9 cellular contexts compared by ENCODE assay signal in the genomic region with DNA sequence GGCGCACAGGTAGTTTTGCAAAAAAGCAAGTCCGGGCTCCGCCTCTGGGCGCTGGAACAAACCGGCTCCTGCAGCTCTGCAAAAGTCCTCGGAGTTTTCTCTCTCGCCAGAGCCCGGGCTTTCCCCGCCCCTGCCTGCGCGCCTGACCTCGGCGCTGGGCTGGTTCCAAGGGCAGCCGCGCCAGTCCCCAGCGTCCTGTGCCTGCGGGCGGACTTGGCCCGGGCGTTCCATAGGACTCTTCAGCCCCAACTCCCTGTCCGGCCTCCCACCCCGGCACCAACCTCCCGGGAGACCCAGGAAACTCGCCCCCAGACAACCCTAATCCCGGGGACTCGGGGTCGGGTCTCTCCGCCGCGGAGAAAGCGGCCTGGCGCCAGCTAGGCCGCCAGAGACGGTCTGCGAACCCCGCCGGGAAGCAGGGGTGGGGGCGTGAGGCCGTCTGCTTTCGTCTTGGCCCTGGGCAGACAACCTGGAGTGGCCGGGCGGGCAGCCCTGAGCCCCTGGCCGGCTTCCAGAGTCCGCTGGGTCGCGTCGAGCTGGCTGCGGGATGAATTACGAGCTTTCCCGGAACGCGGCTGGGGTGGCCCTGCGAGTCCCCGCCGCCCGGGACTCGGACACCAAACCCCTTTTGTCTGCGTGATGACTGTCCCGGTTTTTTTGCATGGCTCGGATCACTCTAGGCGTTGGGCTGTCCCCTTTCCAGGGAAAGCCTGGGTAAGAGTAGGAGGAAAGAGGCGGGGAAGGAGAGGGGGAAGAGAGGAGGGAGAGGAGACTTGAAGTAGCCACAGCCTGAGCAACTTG. TPM values are rescaled to one million over a fixed set of nuclear protein-coding genes. Genes with fewer than 3 reads are reported as not detected.
DNase-seq lines count a peak whose midpoint lies in the region; ATAC-seq and TF ChIP-seq lines count a peak whose summit lies in the region.
"Had no signal": no experiment of that assay in that cellular context is flagged by ENCODE, and none has a peak within 500 bp of the region (broad histone marks: within the 10 kb centered on the region; RNA-seq: fewer than 3 reads in every experiment).

No MANE protein-coding gene starts in this region.

- H3K27me3 ChIP-seq in body of pancreas: no peaks in the 10 kb centered on the region
- peaks cover 7% of the 10 kb centered on the region for H3K27me3 ChIP-seq in skeletal muscle satellite cell (ENCODE audit: control insufficient read depth, insufficient read depth, low read length)

- no peaks in the 10 kb centered on the region for H3K36me3 ChIP-seq in body of pancreas (replicated peaks in 1 of 2; ENCODE audit: insufficient read depth in 1 of 2, low read depth in 2 of 2)
- H3K36me3 ChIP-seq in skeletal muscle satellite cell (ENCODE audit: insufficient read depth, low read length): no peaks in the 10 kb centered on the region

- H3K9ac ChIP-seq in skeletal muscle satellite cell (ENCODE audit: low read depth, low read length): peak overlapping the region; percentile 50

- DNase-seq in GM04504 (ENCODE audit: low read depth) (peak; percentile 42), body of pancreas (peak; percentile 80 to 86 (median 81)), iPS-NIHi7 (ENCODE audit: extremely low spot score) (peak; percentile 68), foreskin melanocyte (no peak), NCI-H1417 treated with DMSO at 0.1 percent for 48 hours (lab: John Stamatoyannopoulos, UW) (no peak), NK-92 (lab: John Stamatoyannopoulos, UW; ENCODE audit: unreplicated experiment) (no peak)
- DNase-seq: T-helper 17 cell had no signal

- 0 to 1% methylated on average over 2 to 34 of the region's 62 CpGs for WGBS in body of pancreas, 2 donors

- ATAC-seq in body of pancreas: peak; percentile 92
- no peak for ATAC-seq in HG02678 (IDR thresholded peaks at IDR 0.05; ENCODE audit: unreplicated experiment)
- ATAC-seq: T-helper 17 cell had no signal

- peak overlapping the region; percentile 68 for H3K4me2 ChIP-seq in skeletal muscle satellite cell (ENCODE audit: low read length)

- intact Hi-C loops in body of pancreas (cut with DNase I): no loop called here

- H3K4me3 ChIP-seq in body of pancreas (peak overlapping the region; percentile 15 to 41), skeletal muscle satellite cell (ENCODE audit: low read length) (peak overlapping the region; percentile 57)

- peak; percentile 26 to 82 (median 77) for TF ChIP-seq POLR2A in body of pancreas (IDR thresholded peaks at IDR 0.05)

- H3K4me1 ChIP-seq in body of pancreas (no peaks in the 10 kb centered on the region), skeletal muscle satellite cell (ENCODE audit: control insufficient read depth, insufficient read depth, low read length) (no peaks in the 10 kb centered on the region)

- peak in 2 of 7 experiments; percentile 13 to 23 for TF ChIP-seq CTCF in body of pancreas (IDR thresholded peaks at IDR 0.05)

- H3K27ac ChIP-seq in body of pancreas: peak overlapping the region; percentile 2 to 84 (median 80)

- H3K9me3 ChIP-seq in body of pancreas (no peaks in the 10 kb centered on the region), skeletal muscle satellite cell (replicated peaks; ENCODE audit: low read length) (peaks cover 4% of the 10 kb centered on the region)

RNA-seq across cellular contexts. Expression of gene MXRA5, which starts 1.0 kb away (rescaled TPM):
- 1 to 10 TPM; 1.6 to 3.3 TPM for total RNA-seq in body of pancreas
- total RNA-seq in skeletal muscle satellite cell (2012; rRNA removed): 0.25 and 0.44 TPM in 2 replicates
- total RNA-seq: T-helper 17 cell had no signal

Comparison
In these comparisons a context has a peak if more than half of its experiments do, and no peak if none do; other contexts are left out.
1. DNase-seq: peak in GM04504 (single experiment), body of pancreas (4 of 4) and iPS-NIHi7 (single experiment); none in foreskin melanocyte (single experiment), NCI-H1417 treated with DMSO at 0.1 percent for 48 hours (single experiment) and NK-92 (single experiment).